ENCODE assay signal across 8 cellular contexts in genomic region chr3:126083913-126084514, GRCh38.
DNase-seq lines count a peak whose midpoint lies in the region; ATAC-seq lines count a peak whose summit lies in the region.

Gene SLC41A3, minus strand, starts transcription at chr3:126084124. Its CDS starts 15,905 bp downstream, at chr3:126068219.

- no peaks in the 10 kb centered on the region for H3K9me3 ChIP-seq in effector memory CD4-positive, alpha-beta T cell (ENCODE audit: control insufficient read depth, low read length)

- peak; percentile 74 for DNase-seq in CMK (ENCODE audit: low read depth)
- DNase-seq in HK-2 (ENCODE audit: unreplicated experiment): peak; percentile 90
- peak; percentile 63 for DNase-seq in NCI-H82 treated with DMSO at 0.1 percent for 48 hours (lab: John Stamatoyannopoulos, UW; ENCODE audit: unreplicated experiment)
- DNase-seq in activated CD8-positive, alpha-beta memory T cell treated with anti-CD3 and anti-CD28 coated beads for 24 hours: peak; percentile 96
- peak; percentile 61 to 76 (median 73) for DNase-seq in effector memory CD4-positive, alpha-beta T cell
- peak; percentile 74 to 85 for DNase-seq in memory B cell (ENCODE audit: low spot score in 2 of 2)
- DNase-seq in stimulated activated CD8-positive, alpha-beta memory T cell treated with anti-CD3 and anti-CD28 coated beads, Interleukin-12 subunit alpha, Interleukin-12 subunit beta, amount 100 ng/mL, for 1 hour (ENCODE audit: low read depth): peak; percentile 74

- H3K4me1 ChIP-seq in effector memory CD4-positive, alpha-beta T cell (ENCODE audit: control insufficient read depth, insufficient read depth, low read length, poor library complexity, severe bottlenecking): peaks cover 6% of the 10 kb centered on the region

- peak within 1 kb of the TSS; percentile 76 for H3K4me3 ChIP-seq in effector memory CD4-positive, alpha-beta T cell (ENCODE audit: insufficient read depth, low read depth, low read length, poor library complexity, severe bottlenecking)

- peak within 1 kb of the TSS; percentile 86 for H3K27ac ChIP-seq in effector memory CD4-positive, alpha-beta T cell (ENCODE audit: insufficient read depth, low read length, poor library complexity, severe bottlenecking)

- H3K9me3 Mint-ChIP-seq in memory B cell: peaks cover 5% of the 10 kb centered on the region

- peak within 1 kb of the TSS; percentile 82 for H3K4me3 Mint-ChIP-seq in memory B cell

- H3K27ac Mint-ChIP-seq in memory B cell: peak within 1 kb of the TSS; percentile 42

- no peaks in the 10 kb centered on the region for H3K36me3 Mint-ChIP-seq in memory B cell

- peak; percentile 92 for ATAC-seq in GM19455 (IDR thresholded peaks at IDR 0.05; ENCODE audit: unreplicated experiment)
- peak; percentile 84 for ATAC-seq in memory B cell (ENCODE audit: low read depth)

- H3K27me3 ChIP-seq in effector memory CD4-positive, alpha-beta T cell (replicated peaks; ENCODE audit: control insufficient read depth, insufficient read depth, low read length, poor library complexity, severe bottlenecking): no peaks in the 10 kb centered on the region

- H3K36me3 ChIP-seq in effector memory CD4-positive, alpha-beta T cell (ENCODE audit: control insufficient read depth, insufficient read depth, low read length): no peaks in the 10 kb centered on the region

- H3K4me1 Mint-ChIP-seq in memory B cell: peaks cover 5% of the 10 kb centered on the region

- no peaks in the 10 kb centered on the region for H3K27me3 Mint-ChIP-seq in memory B cell

Comparison
In these comparisons a context has a peak if more than half of its experiments do, and no peak if none do; other contexts are left out.
1. Peak in every context shown above with its lines: DNase-seq, ATAC-seq, H3K4me3 ChIP-seq and H3K27ac ChIP-seq.